Comparison of ENCODE assay signal across 35 cellular contexts in genomic region chr20:46101957-46102356, GRCh38. TPM values are rescaled to one million over a fixed set of nuclear protein-coding genes. Genes with fewer than 3 reads are reported as not detected.
"Had no signal": no experiment of that assay in that cellular context is flagged by ENCODE, and none has a peak within 500 bp of the region (broad histone marks: within the 10 kb centered on the region; RNA-seq: fewer than 3 reads in every experiment).

No MANE protein-coding gene starts in this region.

- H3K4me3 ChIP-seq: MG63 had no signal

- DNase-seq: Kasumi-1, MG63, MM.1S, MV-4-11, NCI-H1048, NCI-H1092, NCI-H1092 treated with DMSO at 0.1 percent for 48 hours, NCI-H1105, NCI-H1105 treated with DMSO at 0.1 percent for 48 hours, NCI-H1417, NCI-H1417 treated with DMSO at 0.1 percent for 48 hours, NCI-H1436, NCI-H1436 treated with DMSO at 0.1 percent for 48 hours, NCI-H146, NCI-H1694, NCI-H1694 treated with DMSO at 0.1 percent for 48 hours, NCI-H187, NCI-H187 treated with DMSO at 0.1 percent for 48 hours, NCI-H2029, NCI-H2029 treated with DMSO at 0.1 percent for 48 hours, NCI-H2081, NCI-H2081 treated with DMSO at 0.1 percent for 48 hours, NCI-H2107, NCI-H2171, NCI-H2171 treated with DMSO at 0.1 percent for 48 hours, NCI-H2227 treated with DMSO at 0.1 percent for 48 hours, NCI-H226, NCI-H446, NCI-H446 treated with DMSO at 0.1 percent for 48 hours, NCI-H510A, NCI-H510A treated with DMSO at 0.1 percent for 48 hours, NCI-H524, NCI-H524 treated with DMSO at 0.1 percent for 48 hours, NCI-H526 had no signal

- H3K36me3 ChIP-seq: MG63 had no signal

RNA-seq across cellular contexts. Expression of gene CD40, which starts 16.2 kb away (rescaled TPM):
- total RNA-seq: M059J had no signal
